Comparison of ENCODE assay signal across 1 cellular context in the genomic region with DNA sequence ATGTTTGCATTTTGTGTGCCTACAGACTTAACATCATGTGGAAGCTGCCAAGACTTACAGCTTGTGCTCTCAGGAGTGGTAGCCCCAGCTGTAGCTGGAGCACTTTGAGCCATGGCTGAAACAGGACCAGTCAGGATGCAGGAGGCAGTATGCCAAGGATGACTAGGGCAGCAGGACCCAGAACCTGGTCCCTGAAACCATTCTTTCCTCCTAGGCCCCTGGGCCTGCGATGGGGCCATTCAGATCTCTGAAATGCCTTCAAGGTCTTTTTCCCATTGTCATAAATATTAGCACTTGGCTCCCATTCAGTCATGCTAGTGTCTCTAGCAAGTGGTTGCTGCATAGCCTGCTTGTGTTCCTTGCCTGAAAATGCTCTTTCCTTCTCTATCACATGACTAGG.
A peak's percentile ranks its signal among the peaks of the same experiment; 100 is the strongest.
TF ChIP-seq lines count a peak whose summit lies in the region.

No MANE protein-coding gene starts in this region.

TF ChIP-seq in HEK293, 187 proteins besides CTCF, POLR2A, EP300 and RAD21:
- TF ChIP-seq ZNF585B (tag by site-specific recombination; IDR thresholded peaks at IDR 0.05) (peak; percentile 87), ZFP41 (tag by site-specific recombination; IDR thresholded peaks at IDR 0.05; ENCODE audit: borderline replicate concordance) (no peak), SETDB1 (IDR thresholded peaks at IDR 0.05; ENCODE audit: insufficient read length, low read length) (peak; percentile 62), ZNF16 (tag by site-specific recombination; IDR thresholded peaks at IDR 0.05; ENCODE audit: low read depth) (no peak), ZSCAN16 (tag by site-specific recombination; IDR thresholded peaks at IDR 0.05) (no peak), REPIN1 (tag by site-specific recombination; IDR thresholded peaks at IDR 0.05; ENCODE audit: low read depth) (no peak)
- TF ChIP-seq, protein P1, sequence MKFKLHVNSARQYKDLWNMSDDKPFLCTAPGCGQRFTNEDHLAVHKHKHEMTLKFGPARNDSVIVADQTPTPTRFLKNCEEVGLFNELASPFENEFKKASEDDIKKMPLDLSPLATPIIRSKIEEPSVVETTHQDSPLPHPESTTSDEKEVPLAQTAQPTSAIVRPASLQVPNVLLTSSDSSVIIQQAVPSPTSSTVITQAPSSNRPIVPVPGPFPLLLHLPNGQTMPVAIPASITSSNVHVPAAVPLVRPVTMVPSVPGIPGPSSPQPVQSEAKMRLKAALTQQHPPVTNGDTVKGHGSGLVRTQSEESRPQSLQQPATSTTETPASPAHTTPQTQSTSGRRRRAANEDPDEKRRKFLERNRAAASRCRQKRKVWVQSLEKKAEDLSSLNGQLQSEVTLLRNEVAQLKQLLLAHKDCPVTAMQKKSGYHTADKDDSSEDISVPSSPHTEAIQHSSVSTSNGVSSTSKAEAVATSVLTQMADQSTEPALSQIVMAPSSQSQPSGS (tag by site-specific recombination; IDR thresholded peaks at IDR 0.05; ENCODE audit: low read depth) = no peak
TF ChIP-seq in HEK293: peak in this region for 2.
